19 cellular contexts compared by ENCODE assay signal in the genomic region with DNA sequence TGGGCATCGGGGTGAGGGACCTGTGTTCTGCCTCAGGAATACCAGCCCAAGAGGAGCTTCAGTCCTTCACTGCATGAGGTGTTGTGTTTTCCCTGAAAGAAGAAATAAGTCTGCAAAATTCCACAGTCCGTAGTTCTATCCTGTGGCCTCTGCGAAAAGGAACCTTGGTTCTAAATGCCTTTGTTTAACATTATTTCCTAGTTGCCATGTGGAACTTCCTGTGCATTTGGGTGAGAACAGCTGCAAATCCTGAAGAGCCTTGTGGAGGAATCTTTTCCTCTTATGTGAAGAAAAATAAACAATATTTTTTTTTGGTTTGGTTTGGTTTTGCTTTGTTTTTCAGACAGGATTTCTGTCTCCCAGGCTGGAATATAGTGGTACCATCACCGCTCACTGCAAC. TPM values are rescaled to one million over a fixed set of nuclear protein-coding genes. Genes with fewer than 3 reads are reported as not detected.
DNase-seq lines count a peak whose midpoint lies in the region; ATAC-seq and TF ChIP-seq lines count a peak whose summit lies in the region.
"Had no signal": no experiment of that assay in that cellular context is flagged by ENCODE, and none has a peak within 500 bp of the region (broad histone marks: within the 10 kb centered on the region; RNA-seq: fewer than 3 reads in every experiment).

No MANE protein-coding gene starts in this region.

- ATAC-seq in GM23338 = no peak
- ATAC-seq in activated naive CD4-positive, alpha-beta T cell treated with anti-CD3 and anti-CD28 coated beads, Interleukin-2, amount 50 U/mL, for 72 hours = no peak
- no peak for ATAC-seq in GM18909 (IDR thresholded peaks at IDR 0.05; ENCODE audit: poor library complexity, unreplicated experiment)
- ATAC-seq: HCT116 had no signal

- no peak overlapping the region for H2BK20ac ChIP-seq in H9 (ENCODE audit: low read depth, low read length, poor library complexity, severe bottlenecking)

- no peak overlapping the region for H3K9ac ChIP-seq in H9 (ENCODE audit: extremely low read depth, insufficient read length, low read length)

- H3K79me2 ChIP-seq in GM23338 (replicated peaks; ENCODE audit: insufficient read depth) = peaks cover 33% of the 10 kb centered on the region
- H3K79me2 ChIP-seq in H9 (ENCODE audit: insufficient read depth, low read length) = no peaks in the 10 kb centered on the region

- no peak overlapping the region for H3K4me3 ChIP-seq in GM23338
- no peak overlapping the region for H3K4me3 ChIP-seq in SJCRH30

- no peak overlapping the region for H3K4ac ChIP-seq in H9 (ENCODE audit: low read depth, low read length)

- WGBS in H9 (ENCODE audit: extremely low coverage, insufficient read length, low lambda C conversion rate) = no CpG with 5 or more reads among the region's 4 CpGs

- DNase-seq in GM23338 (ENCODE audit: low spot score) (no peak), SJCRH30 (peak; percentile 12 to 57), glomerular endothelial cell (ENCODE audit: extremely low read depth, low read depth, low spot score) (peak; percentile 80), neural crest cell (ENCODE audit: low read depth, low spot score) (no peak), H9 (no peak)
- DNase-seq in activated naive CD4-positive, alpha-beta T cell treated with anti-CD3 and anti-CD28 coated beads, Interleukin-2, amount 50 U/mL, for 72 hours (ENCODE audit: low spot score in 2 of 2) = no peak
- DNase-seq in activated T-helper 1 cell treated with anti-CD3 and anti-CD28 coated beads, Interleukin-12 subunit alpha, Interleukin-12 subunit beta, Interleukin-2, Interleukin-4 antibody, amounts not matched to agents 30 ng/mL and 10 ng/mL and 1 ng/mL, durations not matched to agents 14 hours and 24 hours and 36 hours (ENCODE audit: low spot score) = no peak
- DNase-seq: CD4-positive, CD25-positive, alpha-beta regulatory T cell; EL; KG1; NCI-H1436 treated with DMSO at 0.1 percent for 48 hours; NCI-H2029 treated with DMSO at 0.1 percent for 48 hours; NCI-H2171 treated with DMSO at 0.1 percent for 48 hours; NCI-H446 treated with DMSO at 0.1 percent for 48 hours; NK-92 treated with Interleukin-12 subunit alpha and Interleukin-12 subunit beta, amount 100 ng/mL, for 24 hours; OCI-M1 had no signal

- peaks cover 4% of the 10 kb centered on the region for H3K27me3 Mint-ChIP-seq in GM23338 (ENCODE audit: insufficient read depth, low read depth, poor library complexity)
- H3K27me3 Mint-ChIP-seq in neural crest cell (ENCODE audit: low read depth) = no peaks in the 10 kb centered on the region
- H3K27me3 Mint-ChIP-seq in H9 (ENCODE audit: low read depth) = no peaks in the 10 kb centered on the region
- H3K27me3 Mint-ChIP-seq in activated T-helper 1 cell treated with anti-CD3 and anti-CD28 coated beads, Interleukin-12 subunit alpha, Interleukin-12 subunit beta, Interleukin-2, Interleukin-4 antibody, amounts not matched to agents 30 ng/mL and 10 ng/mL and 1 ng/mL, durations not matched to agents 14 hours and 24 hours and 36 hours (ENCODE audit: insufficient read depth) = no peaks in the 10 kb centered on the region
- H3K27me3 Mint-ChIP-seq: CD4-positive, CD25-positive, alpha-beta regulatory T cell had no signal

- intact Hi-C loops in activated T-helper 1 cell treated with anti-CD3 and anti-CD28 coated beads, Interleukin-12 subunit alpha, Interleukin-12 subunit beta, Interleukin-2, Interleukin-4 antibody, amounts not matched to agents 30 ng/mL and 10 ng/mL and 1 ng/mL, durations not matched to agents 14 hours and 24 hours and 36 hours (cut with micrococcal nuclease) = no loop called here

- H3K4me1 Mint-ChIP-seq in GM23338 (no peaks in the 10 kb centered on the region), neural crest cell (no peaks in the 10 kb centered on the region), H9 (peaks cover 0 to 3% of the 10 kb centered on the region in 2 experiments; a peak in 1 of 4 replicates)
- H3K4me1 Mint-ChIP-seq in activated T-helper 1 cell treated with anti-CD3 and anti-CD28 coated beads, Interleukin-12 subunit alpha, Interleukin-12 subunit beta, Interleukin-2, Interleukin-4 antibody, amounts not matched to agents 30 ng/mL and 10 ng/mL and 1 ng/mL, durations not matched to agents 14 hours and 24 hours and 36 hours (ENCODE audit: low read depth) = no peaks in the 10 kb centered on the region

- H3K9me3 ChIP-seq in SJCRH30 (replicated peaks) = no peaks in the 10 kb centered on the region
- H3K9me3 ChIP-seq in H9 (ENCODE audit: control insufficient read depth, low read depth, low read length) = no peaks in the 10 kb centered on the region

- H3K79me1 ChIP-seq in H9 (ENCODE audit: insufficient read depth, low read depth, low read length, poor library complexity, severe bottlenecking) = no peaks in the 10 kb centered on the region

- H2BK15ac ChIP-seq in H9 (ENCODE audit: low read depth, low read length) = no peak overlapping the region

- H3K27me3 ChIP-seq in GM23338 (ENCODE audit: insufficient read depth) (no peaks in the 10 kb centered on the region), SJCRH30 (no peaks in the 10 kb centered on the region), H9 (ENCODE audit: insufficient read depth, low read length) (no peaks in the 10 kb centered on the region)

- no peak overlapping the region for H4K8ac ChIP-seq in H9 (replicated peaks; ENCODE audit: insufficient read length, low read depth, low read length)

- H2AFZ ChIP-seq in GM23338 (no peak overlapping the region), H9 (ENCODE audit: low read length) (no peak overlapping the region)

- no peak overlapping the region for H2BK12ac ChIP-seq in H9 (ENCODE audit: insufficient read length, low read depth, low read length)

- H3K9me3 Mint-ChIP-seq in GM23338 = no peaks in the 10 kb centered on the region
- no peaks in the 10 kb centered on the region for H3K9me3 Mint-ChIP-seq in neural crest cell
- H3K9me3 Mint-ChIP-seq in activated naive CD4-positive, alpha-beta T cell treated with anti-CD3 and anti-CD28 coated beads, Interleukin-2, amount 50 U/mL, for 72 hours = no peaks in the 10 kb centered on the region
- no peaks in the 10 kb centered on the region for H3K9me3 Mint-ChIP-seq in H9
- H3K9me3 Mint-ChIP-seq in activated T-helper 1 cell treated with anti-CD3 and anti-CD28 coated beads, Interleukin-12 subunit alpha, Interleukin-12 subunit beta, Interleukin-2, Interleukin-4 antibody, amounts not matched to agents 30 ng/mL and 10 ng/mL and 1 ng/mL, durations not matched to agents 14 hours and 24 hours and 36 hours = no peaks in the 10 kb centered on the region
- H3K9me3 Mint-ChIP-seq: CD4-positive, CD25-positive, alpha-beta regulatory T cell had no signal

- no peaks in the 10 kb centered on the region for H3K36me3 ChIP-seq in GM23338 (ENCODE audit: insufficient read depth)
- no peaks in the 10 kb centered on the region for H3K36me3 ChIP-seq in SJCRH30

- no peak overlapping the region for H3K14ac ChIP-seq in H9 (ENCODE audit: insufficient read depth, low read length)

- H2BK120ac ChIP-seq in H9 (ENCODE audit: low read depth, low read length, poor library complexity, severe bottlenecking) = no peak overlapping the region

- 0 out of 2 replicates have a peak, but pooled peaks cover 3% of the 10 kb centered on the region for H3F3A ChIP-seq in GM23338 (replicated peaks; ENCODE audit: low read depth)

- no peak overlapping the region for H3K56ac ChIP-seq in H9 (ENCODE audit: insufficient read length, low read depth, low read length)

- H3K27ac ChIP-seq in GM23338 (ENCODE audit: low read depth) (peak overlapping the region; percentile 72; the same call in 1 of the 2 replicates), SJCRH30 (peak overlapping the region; percentile 82), H9 (ENCODE audit: insufficient read length, low read depth, low read length) (no peak overlapping the region)

- no peak overlapping the region for H3K18ac ChIP-seq in H9 (ENCODE audit: insufficient read length, low read depth, low read length)

- H3K36me3 Mint-ChIP-seq in GM23338 (ENCODE audit: low read depth) (peaks cover 9% of the 10 kb centered on the region; the same call in 2 of the 3 replicates), neural crest cell (ENCODE audit: low read depth) (no peaks in the 10 kb centered on the region), H9 (ENCODE audit: insufficient read depth in 1 of 3, low read depth in 3 of 3) (peaks cover 4 to 12% (median 12%) of the 10 kb centered on the region in 3 experiments; a peak in 6 of 7 replicates)
- no peaks in the 10 kb centered on the region for H3K36me3 Mint-ChIP-seq in activated naive CD4-positive, alpha-beta T cell treated with anti-CD3 and anti-CD28 coated beads, Interleukin-2, amount 50 U/mL, for 72 hours
- peaks cover 11% of the 10 kb centered on the region for H3K36me3 Mint-ChIP-seq in activated T-helper 1 cell treated with anti-CD3 and anti-CD28 coated beads, Interleukin-12 subunit alpha, Interleukin-12 subunit beta, Interleukin-2, Interleukin-4 antibody, amounts not matched to agents 30 ng/mL and 10 ng/mL and 1 ng/mL, durations not matched to agents 14 hours and 24 hours and 36 hours (ENCODE audit: low read depth)

- H3K27ac Mint-ChIP-seq in GM23338 = no peak overlapping the region
- peak overlapping the region; percentile 14 for H3K27ac Mint-ChIP-seq in neural crest cell (ENCODE audit: unreplicated experiment)
- no peak overlapping the region for H3K27ac Mint-ChIP-seq in activated naive CD4-positive, alpha-beta T cell treated with anti-CD3 and anti-CD28 coated beads, Interleukin-2, amount 50 U/mL, for 72 hours
- H3K27ac Mint-ChIP-seq in H9 = no peak overlapping the region; a peak in 1 of 7 replicates
- no peak overlapping the region for H3K27ac Mint-ChIP-seq in activated T-helper 1 cell treated with anti-CD3 and anti-CD28 coated beads, Interleukin-12 subunit alpha, Interleukin-12 subunit beta, Interleukin-2, Interleukin-4 antibody, amounts not matched to agents 30 ng/mL and 10 ng/mL and 1 ng/mL, durations not matched to agents 14 hours and 24 hours and 36 hours

- H3K4me2 ChIP-seq in GM23338 (no peak overlapping the region), H9 (ENCODE audit: insufficient read depth, insufficient read length, low read length) (no peak overlapping the region)

- H4K91ac ChIP-seq in H9 (ENCODE audit: insufficient read length, low read depth, low read length) = no peak overlapping the region

- no peak overlapping the region for H3K23ac ChIP-seq in H9 (ENCODE audit: insufficient read length, low read depth, low read length)

- H3K4me1 ChIP-seq in GM23338 (ENCODE audit: insufficient read depth) = no peaks in the 10 kb centered on the region
- peaks cover 7% of the 10 kb centered on the region; the same call in 1 of the 2 replicates for H3K4me1 ChIP-seq in SJCRH30
- no peaks in the 10 kb centered on the region for H3K4me1 ChIP-seq in H9 (ENCODE audit: insufficient read depth, low read length)

- H2AK5ac ChIP-seq in H9 (ENCODE audit: insufficient read length, low read length) = no peak overlapping the region

- H4K20me1 ChIP-seq in GM23338 (replicated peaks; ENCODE audit: insufficient read depth) = peaks cover 8% of the 10 kb centered on the region; the same call in 1 of the 2 replicates
- no peaks in the 10 kb centered on the region for H4K20me1 ChIP-seq in H9 (ENCODE audit: control insufficient read depth, insufficient read depth, insufficient read length)

- no peaks in the 10 kb centered on the region for H3K9me2 ChIP-seq in GM23338 (ENCODE audit: insufficient read depth)

- no peak overlapping the region for H2BK5ac ChIP-seq in H9 (ENCODE audit: insufficient read length, low read length)

- no peaks in the 10 kb centered on the region for H3K23me2 ChIP-seq in H9 (ENCODE audit: insufficient read length, low read depth, low read length, poor library complexity, severe bottlenecking)

- no peak overlapping the region for H3T11ph ChIP-seq in H9 (ENCODE audit: low read length)

- H4K5ac ChIP-seq in H9 (ENCODE audit: insufficient read length, low read depth, low read length) = no peak overlapping the region

- TF ChIP-seq CTCF in GM23338 (conservative IDR thresholded peaks at IDR 0.05; ENCODE audit: low read depth in 2 of 2) (no peak), neural crest cell (conservative IDR thresholded peaks at IDR 0.05) (no peak), H9 (conservative IDR thresholded peaks at IDR 0.05) (no peak)

- H3K4me3 Mint-ChIP-seq in GM23338 (no peak overlapping the region), neural crest cell (no peak overlapping the region), H9 (no peak overlapping the region)
- no peak overlapping the region for H3K4me3 Mint-ChIP-seq in activated T-helper 1 cell treated with anti-CD3 and anti-CD28 coated beads, Interleukin-12 subunit alpha, Interleukin-12 subunit beta, Interleukin-2, Interleukin-4 antibody, amounts not matched to agents 30 ng/mL and 10 ng/mL and 1 ng/mL, durations not matched to agents 14 hours and 24 hours and 36 hours
- H3K4me3 Mint-ChIP-seq: CD4-positive, CD25-positive, alpha-beta regulatory T cell had no signal

RNA-seq across cellular contexts. Expression of gene PSKH1, which starts 9.8 kb away (rescaled TPM):
- total RNA-seq in GM23338 (2014; rRNA removed; shearing (Covaris generic)) = 22.1 and 23.9 TPM in 2 replicates
- polyA plus RNA-seq in GM23338 (2016; fragmentation: Nextera tagmentation; extraction: Ambion mirVana) = 8.3 and 14.3 TPM in 2 replicates
- 5.6 and 6.1 TPM in 2 replicates for total RNA-seq in SJCRH30 (2014; rRNA removed; shearing (Covaris generic))
- total RNA-seq in glomerular endothelial cell (22.4 and 36.7 TPM in 2 replicates), neural crest cell (39.0 and 41.5 TPM in 2 replicates), H9 (2021) (28.6 and 29.1 TPM in 2 replicates)
- 10 to 100 TPM in 1 of 2 donors, 1 to 10 TPM in 1; 3.5 to 11.6 TPM for total RNA-seq in activated naive CD4-positive, alpha-beta T cell treated with anti-CD3 and anti-CD28 coated beads, Interleukin-2, amount 50 U/mL, for 72 hours
- 17.8 TPM in 2 replicates for total RNA-seq in activated T-helper 1 cell treated with anti-CD3 and anti-CD28 coated beads, Interleukin-12 subunit alpha, Interleukin-12 subunit beta, Interleukin-2, Interleukin-4 antibody, amounts not matched to agents 30 ng/mL and 10 ng/mL and 1 ng/mL, durations not matched to agents 14 hours and 24 hours and 36 hours

RNA-seq across cellular contexts. Expression of gene NRN1L, which starts 18.1 kb away (rescaled TPM):
- 13.8 and 14.0 TPM in 2 replicates for total RNA-seq in GM23338 (2014; rRNA removed; shearing (Covaris generic))
- polyA plus RNA-seq in GM23338 (2016; fragmentation: Nextera tagmentation; extraction: Ambion mirVana) = 26.1 and 33.8 TPM in 2 replicates
- not detected in 2 replicates for total RNA-seq in SJCRH30 (2014; rRNA removed; shearing (Covaris generic))
- total RNA-seq in glomerular endothelial cell = 0.76 and 1.3 TPM in 2 replicates
- total RNA-seq in neural crest cell = 1.0 TPM in 1 of 2 replicates, not detected in the other
- total RNA-seq in activated naive CD4-positive, alpha-beta T cell treated with anti-CD3 and anti-CD28 coated beads, Interleukin-2, amount 50 U/mL, for 72 hours = under 1 TPM in 1 of 2 donors, not detected in 1; 0.78 TPM
- 2.0 and 2.7 TPM in 2 replicates for total RNA-seq in H9 (2021)
- total RNA-seq in activated T-helper 1 cell treated with anti-CD3 and anti-CD28 coated beads, Interleukin-12 subunit alpha, Interleukin-12 subunit beta, Interleukin-2, Interleukin-4 antibody, amounts not matched to agents 30 ng/mL and 10 ng/mL and 1 ng/mL, durations not matched to agents 14 hours and 24 hours and 36 hours = 0.65 and 0.76 TPM in 2 replicates

RNA-seq across cellular contexts. Expression of gene CTRL, which starts 28.8 kb away (rescaled TPM):
- total RNA-seq in GM23338 (2014; rRNA removed; shearing (Covaris generic)) = 1.6 and 8.0 TPM in 2 replicates
- polyA plus RNA-seq in GM23338 (2016; fragmentation: Nextera tagmentation; extraction: Ambion mirVana) = 12.8 and 13.0 TPM in 2 replicates
- total RNA-seq in SJCRH30 (2014; rRNA removed; shearing (Covaris generic)) = 0.99 and 1.7 TPM in 2 replicates
- total RNA-seq in glomerular endothelial cell (0.12 and 0.34 TPM in 2 replicates), neural crest cell (2.5 and 3.0 TPM in 2 replicates), H9 (2021) (2.7 and 3.3 TPM in 2 replicates)
- 1 to 10 TPM; 1.8 to 3.8 TPM for total RNA-seq in activated naive CD4-positive, alpha-beta T cell treated with anti-CD3 and anti-CD28 coated beads, Interleukin-2, amount 50 U/mL, for 72 hours
- 5.5 and 6.9 TPM in 2 replicates for total RNA-seq in activated T-helper 1 cell treated with anti-CD3 and anti-CD28 coated beads, Interleukin-12 subunit alpha, Interleukin-12 subunit beta, Interleukin-2, Interleukin-4 antibody, amounts not matched to agents 30 ng/mL and 10 ng/mL and 1 ng/mL, durations not matched to agents 14 hours and 24 hours and 36 hours
- total RNA-seq: M059J had no signal

RNA-seq across cellular contexts. Expression of gene EDC4, which starts 30.0 kb away (rescaled TPM):
- 74.2 and 98.5 TPM in 2 replicates for total RNA-seq in GM23338 (2014; rRNA removed; shearing (Covaris generic))
- polyA plus RNA-seq in GM23338 (2016; fragmentation: Nextera tagmentation; extraction: Ambion mirVana) = 34.8 and 39.6 TPM in 2 replicates
- 40.9 and 43.5 TPM in 2 replicates for total RNA-seq in SJCRH30 (2014; rRNA removed; shearing (Covaris generic))
- total RNA-seq in glomerular endothelial cell = 73.3 and 75.7 TPM in 2 replicates
- 100 and 101 TPM in 2 replicates for total RNA-seq in neural crest cell
- 100 to 1,000 TPM; 108 to 117 TPM for total RNA-seq in activated naive CD4-positive, alpha-beta T cell treated with anti-CD3 and anti-CD28 coated beads, Interleukin-2, amount 50 U/mL, for 72 hours
- 99.5 and 106 TPM in 2 replicates for total RNA-seq in H9 (2021)
- 115 and 128 TPM in 2 replicates for total RNA-seq in activated T-helper 1 cell treated with anti-CD3 and anti-CD28 coated beads, Interleukin-12 subunit alpha, Interleukin-12 subunit beta, Interleukin-2, Interleukin-4 antibody, amounts not matched to agents 30 ng/mL and 10 ng/mL and 1 ng/mL, durations not matched to agents 14 hours and 24 hours and 36 hours

RNA-seq across cellular contexts. Expression of gene PSMB10, which starts 33.8 kb away (rescaled TPM):
- total RNA-seq in GM23338 (2014; rRNA removed; shearing (Covaris generic)) = 27.5 and 35.0 TPM in 2 replicates
- 114 and 129 TPM in 2 replicates for polyA plus RNA-seq in GM23338 (2016; fragmentation: Nextera tagmentation; extraction: Ambion mirVana)
- total RNA-seq in SJCRH30 (2014; rRNA removed; shearing (Covaris generic)) = 7.4 and 7.6 TPM in 2 replicates
- total RNA-seq in glomerular endothelial cell (70.6 and 77.1 TPM in 2 replicates), neural crest cell (22.4 and 22.5 TPM in 2 replicates), H9 (2021) (24.5 and 25.7 TPM in 2 replicates)
- total RNA-seq in activated naive CD4-positive, alpha-beta T cell treated with anti-CD3 and anti-CD28 coated beads, Interleukin-2, amount 50 U/mL, for 72 hours = 100 to 1,000 TPM; 156 to 215 TPM
- 213 and 218 TPM in 2 replicates for total RNA-seq in activated T-helper 1 cell treated with anti-CD3 and anti-CD28 coated beads, Interleukin-12 subunit alpha, Interleukin-12 subunit beta, Interleukin-2, Interleukin-4 antibody, amounts not matched to agents 30 ng/mL and 10 ng/mL and 1 ng/mL, durations not matched to agents 14 hours and 24 hours and 36 hours

Comparison
In these comparisons a context has a peak if more than half of its experiments do, and no peak if none do; other contexts are left out.
1. DNase-seq: peak in SJCRH30 (2 of 2) and glomerular endothelial cell (single experiment); none in GM23338 (single experiment), neural crest cell (single experiment), activated naive CD4-positive, alpha-beta T cell treated with anti-CD3 and anti-CD28 coated beads, Interleukin-2, amount 50 U/mL, for 72 hours (0 of 2), H9 (single experiment) and activated T-helper 1 cell treated with anti-CD3 and anti-CD28 coated beads, Interleukin-12 subunit alpha, Interleukin-12 subunit beta, Interleukin-2, Interleukin-4 antibody, amounts not matched to agents 30 ng/mL and 10 ng/mL and 1 ng/mL, durations not matched to agents 14 hours and 24 hours and 36 hours (single experiment).